In the genomic region with DNA sequence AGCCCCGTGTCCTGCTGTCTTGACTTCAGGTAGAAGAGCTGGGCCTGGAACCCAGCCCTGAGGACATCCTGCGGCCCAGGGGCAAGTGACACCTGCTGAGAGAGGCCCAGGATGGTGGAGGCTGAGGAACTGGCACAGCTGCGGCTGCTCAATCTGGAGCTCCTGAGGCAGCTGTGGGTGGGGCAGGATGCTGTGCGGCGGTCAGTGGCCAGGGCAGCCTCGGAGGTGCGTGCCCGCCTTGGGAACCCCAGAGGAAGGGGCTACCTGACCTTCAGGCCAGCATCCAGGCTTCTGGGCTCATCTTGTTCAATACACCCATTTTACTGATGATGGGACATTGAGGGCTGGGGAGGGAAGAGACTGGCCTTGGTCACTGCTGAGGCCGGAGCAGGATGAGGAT, we compare ENCODE assay signal across 18 cellular contexts. TPM values are rescaled to one million over a fixed set of nuclear protein-coding genes. Genes with fewer than 3 reads are reported as not detected.
"Had no signal": no experiment of that assay in that cellular context is flagged by ENCODE, and none has a peak within 500 bp of the region (broad histone marks: within the 10 kb centered on the region; RNA-seq: fewer than 3 reads in every experiment).

No MANE protein-coding gene starts in this region.

- ATAC-seq: activated CD4-positive, alpha-beta T cell treated with anti-CD3 and anti-CD28 coated beads for 36 hours; esophagus mucosa; left lung; naive thymus-derived CD8-positive, alpha-beta T cell; psoas muscle had no signal

- H3K4me3 ChIP-seq: colonic mucosa, left lung, psoas muscle, thoracic aorta had no signal

- H3K27ac Mint-ChIP-seq: activated CD4-positive, alpha-beta T cell treated with anti-CD3 and anti-CD28 coated beads for 36 hours; brain had no signal

- H3K36me3 ChIP-seq: colonic mucosa had no signal

- H3K4me3 Mint-ChIP-seq: activated CD4-positive, alpha-beta T cell treated with anti-CD3 and anti-CD28 coated beads for 36 hours; activated naive CD8-positive, alpha-beta T cell treated with anti-CD3 and anti-CD28 coated beads, Interleukin-2, amount 10 ng/mL, durations not matched to agents 7 days and 5 days had no signal

- H3K27ac ChIP-seq: colonic mucosa, psoas muscle, thoracic aorta, WERI-Rb-1 had no signal

- H3K27me3 ChIP-seq: colonic mucosa, left lung had no signal

- H3K9me3 Mint-ChIP-seq: activated naive CD8-positive, alpha-beta T cell treated with anti-CD3 and anti-CD28 coated beads, Interleukin-2, amount 10 ng/mL, durations not matched to agents 7 days and 5 days; naive thymus-derived CD8-positive, alpha-beta T cell had no signal

- DNase-seq: activated CD4-positive, alpha-beta T cell treated with anti-CD3 and anti-CD28 coated beads for 36 hours; activated CD8-positive, alpha-beta memory T cell treated with anti-CD3 and anti-CD28 coated beads, Interleukin-2, amount 50 U/mL, for 48 hours; activated naive CD4-positive, alpha-beta T cell; activated naive CD8-positive, alpha-beta T cell treated with anti-CD3 and anti-CD28 coated beads, Interleukin-2, amount 10 ng/mL, durations not matched to agents 7 days and 5 days; central memory CD4-positive, alpha-beta T cell; colonic mucosa; islet precursor cell; left lung; mammary epithelial cell; nucleus accumbens; psoas muscle; stimulated activated CD4-positive, alpha-beta T cell treated with anti-CD3 and anti-CD28 coated beads, Interleukin-1b, Interleukin-23, amount 100 ng/mL, for 48 hours; T-helper 1 cell; WERI-Rb-1 had no signal

- H3K9me3 ChIP-seq: colonic mucosa, left lung, psoas muscle, thoracic aorta had no signal

- H3K27me3 Mint-ChIP-seq: activated CD4-positive, alpha-beta T cell treated with anti-CD3 and anti-CD28 coated beads for 36 hours; activated naive CD8-positive, alpha-beta T cell treated with anti-CD3 and anti-CD28 coated beads, Interleukin-2, amount 10 ng/mL, durations not matched to agents 7 days and 5 days had no signal

RNA-seq across cellular contexts. Expression of a gene that starts 41.5 kb away (rescaled TPM):
- total RNA-seq: mammary epithelial cell; naive thymus-derived CD8-positive, alpha-beta T cell had no signal
- polyA plus RNA-seq: naive thymus-derived CD8-positive, alpha-beta T cell had no signal
